Comparison of ENCODE assay signal across 39 cellular contexts in the genomic region with DNA sequence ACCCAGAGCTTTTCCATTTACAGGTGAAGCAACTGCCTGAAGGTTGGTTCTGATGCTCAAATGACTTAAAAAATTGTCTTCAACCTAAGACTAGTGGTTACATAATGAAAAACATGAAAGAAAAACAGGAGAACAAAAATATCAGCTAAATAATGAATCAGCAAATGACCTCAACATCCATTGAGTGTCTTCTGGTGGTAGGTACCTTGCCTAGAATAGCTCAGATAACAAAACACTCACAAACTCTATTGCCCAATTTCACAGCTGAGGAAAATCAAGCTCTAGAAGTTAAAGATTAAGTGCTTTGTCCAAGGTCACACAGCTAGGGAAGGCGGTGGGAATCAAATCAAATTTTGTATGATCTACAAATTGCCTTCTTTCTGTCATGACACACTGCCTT.
"Had no signal": no experiment of that assay in that cellular context is flagged by ENCODE, and none has a peak within 500 bp of the region (broad histone marks: within the 10 kb centered on the region; RNA-seq: fewer than 3 reads in every experiment).

No MANE protein-coding gene starts in this region.

- H3K4me3 Mint-ChIP-seq: activated B cell treated with CpG ODN at 0.5 μM for 24 hours; activated CD8-positive, alpha-beta T cell treated with anti-CD3 and anti-CD28 coated beads for 36 hours; activated naive CD8-positive, alpha-beta T cell; activated T-cell treated with anti-CD3 and anti-CD28 coated beads, Interleukin-2, amount 50 U/mL, for 4 hours; activated T-helper 17 cell treated with anti-CD3 and anti-CD28 coated beads, Interleukin-2, amount 50 U/mL, for 72 hours; brain; central memory CD8-positive, alpha-beta T cell; effector memory CD8-positive, alpha-beta T cell; T-cell; T-helper 1 cell treated with Interleukin-12 subunit alpha and Interleukin-12 subunit beta and Interleukin-4 antibody, amounts not matched to agents 30 μg/mL and 1 μg/mL, for 36 hours; T-helper 2 cell treated with Interferon-gamma antibody and Interleukin-4, amounts not matched to agents 5 μg/mL and 100 μg/mL, for 36 hours had no signal

- H3K4me1 ChIP-seq: breast epithelium, esophagus squamous epithelium, foreskin keratinocyte, gastrocnemius medialis, heart left ventricle had no signal

- H3K36me3 ChIP-seq: breast epithelium, cardiac muscle cell, esophagus squamous epithelium, gastrocnemius medialis, heart left ventricle, WERI-Rb-1 had no signal

- FAIRE-seq: colon, endometrium, endothelial cell of umbilical vein had no signal

- H3K27ac Mint-ChIP-seq: activated B cell treated with CpG ODN at 0.5 μM for 24 hours; activated CD8-positive, alpha-beta T cell treated with anti-CD3 and anti-CD28 coated beads for 36 hours; activated naive CD8-positive, alpha-beta T cell; activated T-helper 17 cell treated with anti-CD3 and anti-CD28 coated beads, Interleukin-2, amount 50 U/mL, for 72 hours; brain; effector memory CD8-positive, alpha-beta T cell; T-cell; T-helper 1 cell treated with Interleukin-12 subunit alpha and Interleukin-12 subunit beta and Interleukin-4 antibody, amounts not matched to agents 30 μg/mL and 1 μg/mL, for 36 hours; T-helper 2 cell treated with Interferon-gamma antibody and Interleukin-4, amounts not matched to agents 5 μg/mL and 100 μg/mL, for 36 hours had no signal

- H3K36me3 Mint-ChIP-seq: activated naive CD8-positive, alpha-beta T cell; brain; T-cell had no signal

- H3K4me1 Mint-ChIP-seq: activated B cell treated with CpG ODN at 0.5 μM for 24 hours; activated T-helper 17 cell treated with anti-CD3 and anti-CD28 coated beads, Interleukin-2, amount 50 U/mL, for 72 hours; brain; central memory CD8-positive, alpha-beta T cell; T-cell had no signal

- H3K4me3 ChIP-seq: breast epithelium, cardiac muscle cell, esophagus squamous epithelium, gastrocnemius medialis, heart left ventricle had no signal

- H3K9me3 ChIP-seq: breast epithelium, esophagus squamous epithelium, gastrocnemius medialis, heart left ventricle had no signal

- H3K27me3 ChIP-seq: breast epithelium, cardiac muscle cell, esophagus squamous epithelium, gastrocnemius medialis, heart left ventricle had no signal

- H3K27ac ChIP-seq: breast epithelium, cardiac muscle cell, epithelial cell of prostate, esophagus squamous epithelium, foreskin keratinocyte, gastrocnemius medialis, heart left ventricle, WERI-Rb-1 had no signal

- ATAC-seq: activated CD4-positive, CD25-positive, alpha-beta regulatory T cell treated with anti-CD3 and anti-CD28 coated beads, Interleukin-2, amount 50 U/mL, for 24 hours; activated CD8-positive, alpha-beta T cell treated with anti-CD3 and anti-CD28 coated beads for 36 hours; activated T-cell treated with anti-CD3 and anti-CD28 coated beads, Interleukin-2, amount 50 U/mL, for 4 hours; activated T-helper 17 cell treated with anti-CD3 and anti-CD28 coated beads, Interleukin-2, amount 50 U/mL, for 72 hours; effector memory CD8-positive, alpha-beta T cell; foreskin keratinocyte; gastrocnemius medialis; heart left ventricle; T-cell had no signal

- DNase-seq: activated B cell treated with CpG ODN at 0.5 μM for 24 hours; activated CD4-positive, alpha-beta T cell treated with anti-CD3 and anti-CD28 coated beads for 48 hours; activated CD4-positive, alpha-beta T cell treated with anti-CD3 and anti-CD28 coated beads, Interleukin-2, amount 50 U/mL, for 1 hour; activated CD4-positive, alpha-beta T cell treated with anti-CD3 and anti-CD28 coated beads, Interleukin-2, amount 50 U/mL, for 48 hours; activated CD8-positive, alpha-beta memory T cell treated with anti-CD3 and anti-CD28 coated beads for 24 hours; activated CD8-positive, alpha-beta T cell treated with anti-CD3 and anti-CD28 coated beads for 36 hours; activated effector memory CD4-positive, alpha-beta T cell treated with Interleukin-2 at 50 U/mL for 16 hours; activated gamma-delta T cell treated with Interleukin-2 at 50 U/mL for 16 hours; activated naive CD4-positive, alpha-beta T cell treated with anti-CD3 and anti-CD28 coated beads, Interleukin-2, amount 50 U/mL, for 16 hours; activated naive CD4-positive, alpha-beta T cell treated with Interleukin-2 at 50 U/mL for 16 hours; activated T-cell treated with anti-CD3 and anti-CD28 coated beads, Interleukin-2, amount 50 U/mL, for 4 hours; amygdala; aorta; cortex of kidney; dermis blood vessel endothelial cell; effector CD4-positive, alpha-beta T cell; effector memory CD8-positive, alpha-beta T cell; esophagus squamous epithelium; foreskin keratinocyte; gastrocnemius medialis; glutamatergic neuron; heart left ventricle; SW 1271; T-cell; T1000; WERI-Rb-1 had no signal

- H3K27me3 Mint-ChIP-seq: activated B cell treated with CpG ODN at 0.5 μM for 24 hours; activated CD8-positive, alpha-beta T cell treated with anti-CD3 and anti-CD28 coated beads for 36 hours; activated naive CD8-positive, alpha-beta T cell; activated T-helper 17 cell treated with anti-CD3 and anti-CD28 coated beads, Interleukin-2, amount 50 U/mL, for 72 hours; central memory CD8-positive, alpha-beta T cell; effector memory CD8-positive, alpha-beta T cell; T-cell had no signal
